27 cellular contexts compared by ENCODE assay signal in genomic region chr1:19678931-19679453, GRCh38. TPM values are rescaled to one million over a fixed set of nuclear protein-coding genes. Genes with fewer than 3 reads are reported as not detected.
"Had no signal": no experiment of that assay in that cellular context is flagged by ENCODE, and none has a peak within 500 bp of the region (broad histone marks: within the 10 kb centered on the region; RNA-seq: fewer than 3 reads in every experiment).

No MANE protein-coding gene starts in this region.

- H3K36me3 ChIP-seq: colonic mucosa, gastrocnemius medialis had no signal

- H3K4me3 Mint-ChIP-seq: dendritic cell treated with granulocyte-macrophage colony-stimulating factor and Interleukin-4, amounts not matched to agents 40 ng/mL and 50 ng/mL, for 4 days; effector memory CD8-positive, alpha-beta T cell; endodermal cell; mesothelial cell of epicardium had no signal

- H3K4me3 ChIP-seq: colonic mucosa, esophagus squamous epithelium, gastrocnemius medialis, heart right ventricle, left lung, lower lobe of right lung had no signal

- H3K27me3 ChIP-seq: colonic mucosa, gastrocnemius medialis had no signal

- H3K9me3 Mint-ChIP-seq: dendritic cell treated with granulocyte-macrophage colony-stimulating factor and Interleukin-4, amounts not matched to agents 40 ng/mL and 50 ng/mL, for 4 days; effector memory CD8-positive, alpha-beta T cell; endodermal cell; mesothelial cell of epicardium had no signal

- DNase-seq: colonic mucosa; cortex of kidney; effector CD8-positive, alpha-beta T cell; effector memory CD8-positive, alpha-beta T cell; endodermal cell; erythroblast; esophagus squamous epithelium; foreskin fibroblast; foreskin melanocyte; gastrocnemius medialis; glutamatergic neuron; heart right ventricle; hippocampal formation; left ventricle myocardium superior; lower lobe of right lung; mesenchymal stem cell had no signal

- H3K27ac ChIP-seq: colonic mucosa, epithelial cell of prostate, esophagus squamous epithelium, gastrocnemius medialis, heart right ventricle, left lung, lower lobe of right lung had no signal

- H3K36me3 Mint-ChIP-seq: mesothelial cell of epicardium had no signal

- H3K4me1 Mint-ChIP-seq: endodermal cell, mesothelial cell of epicardium had no signal

- H3K4me1 ChIP-seq: colonic mucosa, esophagus squamous epithelium, gastrocnemius medialis, heart right ventricle, left lung, lower lobe of right lung had no signal

- ATAC-seq: effector memory CD8-positive, alpha-beta T cell; gastrocnemius medialis; heart right ventricle; left lung; left ventricle myocardium superior had no signal

- H3K9me3 ChIP-seq: colonic mucosa, esophagus squamous epithelium, gastrocnemius medialis, heart right ventricle, left lung, lower lobe of right lung had no signal

- H3K27ac Mint-ChIP-seq: dendritic cell treated with granulocyte-macrophage colony-stimulating factor and Interleukin-4, amounts not matched to agents 40 ng/mL and 50 ng/mL, for 4 days; effector memory CD8-positive, alpha-beta T cell; endodermal cell; mesothelial cell of epicardium had no signal

RNA-seq across cellular contexts. Expression of gene HTR6, which starts 14.3 kb away (rescaled TPM):
- total RNA-seq: colonic mucosa, esophagus mucosa, esophagus squamous epithelium, gastrocnemius medialis, glomerular endothelial cell, heart right ventricle, kidney epithelial cell, left lung, left ventricle myocardium superior, lower lobe of right lung, lung microvascular endothelial cell, mesenteric fat pad, mucosa of gallbladder had no signal
- polyA plus RNA-seq: heart right ventricle, keratinocyte had no signal
